ENCODE assay signal across 21 cellular contexts in the genomic region with DNA sequence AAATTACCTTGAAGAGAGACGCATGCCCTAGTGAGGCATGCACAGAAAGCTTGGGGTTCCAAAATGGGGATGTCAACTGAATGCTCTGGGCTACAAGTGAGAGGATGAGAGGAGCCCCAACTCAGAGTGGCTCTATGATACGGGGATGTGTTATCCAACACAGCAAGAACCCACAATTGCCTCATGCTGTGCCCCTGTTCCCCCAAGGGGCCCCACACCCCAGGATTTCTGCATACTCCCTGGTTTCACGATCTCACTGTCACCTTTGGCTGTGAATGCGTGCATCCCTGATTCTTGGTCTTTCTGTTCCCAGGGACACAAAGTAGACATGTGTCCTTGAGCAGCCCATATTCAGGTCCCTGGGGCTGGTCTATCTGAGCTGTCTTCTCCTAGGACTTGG. TPM values are rescaled to one million over a fixed set of nuclear protein-coding genes. Genes with fewer than 3 reads are reported as not detected.
DNase-seq lines count a peak whose midpoint lies in the region; ATAC-seq and TF ChIP-seq lines count a peak whose summit lies in the region.
"Had no signal": no experiment of that assay in that cellular context is flagged by ENCODE, and none has a peak within 500 bp of the region (broad histone marks: within the 10 kb centered on the region; RNA-seq: fewer than 3 reads in every experiment).

No MANE protein-coding gene starts in this region.

- peak overlapping the region; percentile 88 for H3K27ac Mint-ChIP-seq in activated CD4-positive, alpha-beta T cell treated with anti-CD3 and anti-CD28 coated beads, Interleukin-2, amount 10 ng/mL, durations not matched to agents 7 days and 5 days
- peak overlapping the region; percentile 95 for H3K27ac Mint-ChIP-seq in activated CD8-positive, alpha-beta T cell treated with anti-CD3 and anti-CD28 coated beads for 36 hours
- H3K27ac Mint-ChIP-seq in natural killer cell treated with Interleukin-12 subunit alpha and Interleukin-12 subunit beta and Interleukin-15 and Interleukin-18, amount 100 ng/mL, for 72 hours: peak overlapping the region; percentile 85 to 89

- no peak for ATAC-seq in activated CD8-positive, alpha-beta T cell treated with anti-CD3 and anti-CD28 coated beads for 36 hours
- no peak for ATAC-seq in natural killer cell treated with Interleukin-12 subunit alpha and Interleukin-12 subunit beta and Interleukin-15 and Interleukin-18, amount 100 ng/mL, for 72 hours

- no peaks in the 10 kb centered on the region for H3K27me3 Mint-ChIP-seq in activated CD4-positive, alpha-beta T cell treated with anti-CD3 and anti-CD28 coated beads, Interleukin-2, amount 10 ng/mL, durations not matched to agents 7 days and 5 days
- H3K27me3 Mint-ChIP-seq in activated CD8-positive, alpha-beta T cell treated with anti-CD3 and anti-CD28 coated beads for 36 hours: no peaks in the 10 kb centered on the region
- H3K27me3 Mint-ChIP-seq in natural killer cell treated with Interleukin-12 subunit alpha and Interleukin-12 subunit beta and Interleukin-15 and Interleukin-18, amount 100 ng/mL, for 72 hours: no peaks in the 10 kb centered on the region

- peaks cover 4% of the 10 kb centered on the region for H3K36me3 Mint-ChIP-seq in activated CD4-positive, alpha-beta T cell treated with anti-CD3 and anti-CD28 coated beads, Interleukin-2, amount 10 ng/mL, durations not matched to agents 7 days and 5 days (ENCODE audit: low read depth)
- H3K36me3 Mint-ChIP-seq in activated CD8-positive, alpha-beta T cell treated with anti-CD3 and anti-CD28 coated beads for 36 hours (ENCODE audit: low read depth): peaks cover 2% of the 10 kb centered on the region
- H3K36me3 Mint-ChIP-seq in natural killer cell treated with Interleukin-12 subunit alpha and Interleukin-12 subunit beta and Interleukin-15 and Interleukin-18, amount 100 ng/mL, for 72 hours: no peaks in the 10 kb centered on the region

- POLR2A ChIA-PET in activated CD4-positive, alpha-beta T cell treated with anti-CD3 and anti-CD28 coated beads, Interleukin-2, amount 10 ng/mL, durations not matched to agents 7 days and 5 days (lab: Charles Lee): interaction anchor here (2.5 kb wide), 1 partner anchor 16 kb away, joined by 12 read pairs; no protein-coding TSS in a partner anchor
- POLR2A ChIA-PET in HEK293 (lab: Yijun Ruan, JAX): interaction anchor here (1.0 to 2.8 kb wide), 2 partner anchors 15 to 17 kb away, joined by 4 to 37 read pairs; no protein-coding TSS in a partner anchor
- POLR2A ChIA-PET in activated CD8-positive, alpha-beta T cell treated with anti-CD3 and anti-CD28 coated beads for 36 hours (lab: Charles Lee): interaction anchor here (1.0 to 5.9 kb wide), 2 partner anchors 10 to 15 kb away, joined by 4 to 52 read pairs; no protein-coding TSS in a partner anchor

- no peak for DNase-seq in activated CD4-positive, alpha-beta T cell treated with anti-CD3 and anti-CD28 coated beads, Interleukin-2, amount 10 ng/mL, durations not matched to agents 7 days and 5 days
- DNase-seq in activated CD4-positive, alpha-beta T cell treated with anti-CD3 and anti-CD28 coated beads for 48 hours: no peak
- no peak for DNase-seq in activated CD8-positive, alpha-beta T cell treated with anti-CD3 and anti-CD28 coated beads for 36 hours
- DNase-seq in natural killer cell treated with Interleukin-12 subunit alpha and Interleukin-12 subunit beta and Interleukin-15 and Interleukin-18, amount 100 ng/mL, for 72 hours (ENCODE audit: low spot score): no peak
- DNase-seq in GM10266 (ENCODE audit: extremely low spot score): no peak
- no peak for DNase-seq in activated CD4-positive, CD25-positive, alpha-beta regulatory T cell treated with anti-CD3 and anti-CD28 coated beads, Interleukin-2, amount 50 U/mL, for 72 hours
- no peak for DNase-seq in NCI-H2029 (lab: John Stamatoyannopoulos, UW)
- DNase-seq: C1 segment of cervical spinal cord, dorsolateral prefrontal cortex, H7, heart right ventricle, left colon, NCI-H1694, SK-N-SH, transverse colon had no signal

- no peaks in the 10 kb centered on the region; a peak in 1 of 3 replicates for H3K36me3 ChIP-seq in HEK293 (ENCODE audit: control insufficient read depth in 2 of 2, insufficient read depth in 1 of 2, low read length in 2 of 2)
- H3K36me3 ChIP-seq: heart right ventricle, transverse colon had no signal

- intact Hi-C loops in activated CD8-positive, alpha-beta T cell treated with anti-CD3 and anti-CD28 coated beads for 36 hours (cut with micrococcal nuclease): no loop called here

- peaks cover 9% of the 10 kb centered on the region for H3K4me1 ChIP-seq in HEK293 (ENCODE audit: control insufficient read depth, insufficient read depth, low read length)
- H3K4me1 ChIP-seq: transverse colon had no signal

- no peak overlapping the region for H3K4me3 ChIP-seq in HEK293 (ENCODE audit: low read depth, low read length)
- H3K4me3 ChIP-seq: dorsolateral prefrontal cortex, heart right ventricle, transverse colon had no signal

- CTCF ChIA-PET in activated CD4-positive, alpha-beta T cell treated with anti-CD3 and anti-CD28 coated beads, Interleukin-2, amount 10 ng/mL, durations not matched to agents 7 days and 5 days (lab: Charles Lee): interaction anchor here (1.3 to 10.2 kb wide), 5 partner anchors 10 to 23 kb away, joined by 3 to 58 read pairs (median 5); no protein-coding TSS in a partner anchor
- CTCF ChIA-PET in HEK293 (lab: Yijun Ruan, JAX): interaction anchor here (0.7 to 8.8 kb wide), 8 partner anchors 9 to 75 kb away, joined by 3 to 92 read pairs (median 6); no protein-coding TSS in a partner anchor
- CTCF ChIA-PET in activated CD8-positive, alpha-beta T cell treated with anti-CD3 and anti-CD28 coated beads for 36 hours (lab: Charles Lee): interaction anchor here (1.0 to 4.5 kb wide), 7 partner anchors 12 to 617 kb away, joined by 3 to 32 read pairs (median 9); no protein-coding TSS in a partner anchor

- H3K27ac ChIP-seq in HEK293 (ENCODE audit: extremely low read depth, low read depth, low read length): peak overlapping the region; percentile 31; the same call in 1 of the 2 replicates
- H3K27ac ChIP-seq: dorsolateral prefrontal cortex, heart right ventricle, transverse colon had no signal

- TF ChIP-seq CTCF in HEK293 (tag by site-specific recombination; IDR thresholded peaks at IDR 0.05): no peak
- no peak for TF ChIP-seq CTCF in activated CD8-positive, alpha-beta T cell treated with anti-CD3 and anti-CD28 coated beads for 36 hours (IDR thresholded peaks at IDR 0.05)
- no peak for TF ChIP-seq CTCF in GM10266 (IDR thresholded peaks at IDR 0.05; ENCODE audit: control insufficient read depth, insufficient read depth, low read depth, missing control alignments)

- H3K9me3 Mint-ChIP-seq in activated CD4-positive, alpha-beta T cell treated with anti-CD3 and anti-CD28 coated beads, Interleukin-2, amount 10 ng/mL, durations not matched to agents 7 days and 5 days: peaks cover 4% of the 10 kb centered on the region
- H3K9me3 Mint-ChIP-seq in activated CD8-positive, alpha-beta T cell treated with anti-CD3 and anti-CD28 coated beads for 36 hours: peaks cover 4% of the 10 kb centered on the region
- no peaks in the 10 kb centered on the region for H3K9me3 Mint-ChIP-seq in natural killer cell treated with Interleukin-12 subunit alpha and Interleukin-12 subunit beta and Interleukin-15 and Interleukin-18, amount 100 ng/mL, for 72 hours

- H3K9me3 ChIP-seq in HEK293 (ENCODE audit: control insufficient read depth, insufficient read depth, low read depth, low read length): no peaks in the 10 kb centered on the region
- H3K9me3 ChIP-seq: heart right ventricle, SK-N-SH, transverse colon had no signal

- H3K4me1 Mint-ChIP-seq in activated CD4-positive, alpha-beta T cell treated with anti-CD3 and anti-CD28 coated beads, Interleukin-2, amount 10 ng/mL, durations not matched to agents 7 days and 5 days: peaks cover 41% of the 10 kb centered on the region
- H3K4me1 Mint-ChIP-seq in activated CD8-positive, alpha-beta T cell treated with anti-CD3 and anti-CD28 coated beads for 36 hours (ENCODE audit: low read depth): peaks cover 30% of the 10 kb centered on the region
- peaks cover 38 to 40% of the 10 kb centered on the region in 2 donors for H3K4me1 Mint-ChIP-seq in natural killer cell treated with Interleukin-12 subunit alpha and Interleukin-12 subunit beta and Interleukin-15 and Interleukin-18, amount 100 ng/mL, for 72 hours (ENCODE audit: low read depth in 2 of 2)

- H3K4me3 Mint-ChIP-seq in activated CD4-positive, alpha-beta T cell treated with anti-CD3 and anti-CD28 coated beads, Interleukin-2, amount 10 ng/mL, durations not matched to agents 7 days and 5 days: no peak overlapping the region
- H3K4me3 Mint-ChIP-seq in activated CD8-positive, alpha-beta T cell treated with anti-CD3 and anti-CD28 coated beads for 36 hours: no peak overlapping the region
- H3K4me3 Mint-ChIP-seq in natural killer cell treated with Interleukin-12 subunit alpha and Interleukin-12 subunit beta and Interleukin-15 and Interleukin-18, amount 100 ng/mL, for 72 hours: no peak overlapping the region

TF ChIP-seq in HEK293, 187 proteins besides CTCF, POLR2A, EP300 and RAD21:
- TF ChIP-seq ZIC2 (tag by site-specific recombination; IDR thresholded peaks at IDR 0.05) (0 out of 2 replicates have a peak, but pooled peaks have one; percentile 17), ZFP37 (tag by site-specific recombination; IDR thresholded peaks at IDR 0.05) (no peak)
TF ChIP-seq in HEK293: peak in this region for 1.

RNA-seq across cellular contexts. Expression of a gene that starts 29.3 kb away (rescaled TPM):
- under 1 TPM in 1 of 2 experiments, not detected in 1; 0.27 TPM for total RNA-seq in activated CD4-positive, alpha-beta T cell treated with anti-CD3 and anti-CD28 coated beads, Interleukin-2, amount 10 ng/mL, durations not matched to agents 7 days and 5 days
- total RNA-seq in activated CD8-positive, alpha-beta T cell treated with anti-CD3 and anti-CD28 coated beads for 36 hours: not detected
- total RNA-seq in natural killer cell treated with Interleukin-12 subunit alpha and Interleukin-12 subunit beta and Interleukin-15 and Interleukin-18, amount 100 ng/mL, for 72 hours: not detected
- total RNA-seq: A673, astrocyte, H7, IMR-90, left colon, myocyte, osteocyte, transverse colon had no signal

RNA-seq across cellular contexts. Expression of a gene that starts 32.9 kb away (rescaled TPM):
- total RNA-seq in activated CD4-positive, alpha-beta T cell treated with anti-CD3 and anti-CD28 coated beads, Interleukin-2, amount 10 ng/mL, durations not matched to agents 7 days and 5 days: under 1 TPM; 0.08 to 0.20 TPM
- under 1 TPM; 0.27 to 0.31 TPM for total RNA-seq in activated CD8-positive, alpha-beta T cell treated with anti-CD3 and anti-CD28 coated beads for 36 hours
- total RNA-seq in natural killer cell treated with Interleukin-12 subunit alpha and Interleukin-12 subunit beta and Interleukin-15 and Interleukin-18, amount 100 ng/mL, for 72 hours: not detected
